In genomic region chr14:95156153-95156764, GRCh38 we compare ENCODE assay signal across 8 cellular contexts. TPM values are rescaled to one million over a fixed set of nuclear protein-coding genes. Genes with fewer than 3 reads are reported as not detected.
A peak's percentile ranks its signal among the peaks of the same experiment; 100 is the strongest.
DNase-seq lines count a peak whose midpoint lies in the region; ATAC-seq and TF ChIP-seq lines count a peak whose summit lies in the region.

No MANE protein-coding gene starts in this region.

- H3K4me3 ChIP-seq in AG04450 (ENCODE audit: low read depth, low read length) (peak overlapping the region; percentile 69), GM23248 (peak overlapping the region; percentile 80), trophoblast cell (ENCODE audit: low read depth, low read length) (peak overlapping the region; percentile 90)

- peak overlapping the region; percentile 91 for H3K4ac ChIP-seq in trophoblast cell (ENCODE audit: low read depth, low read length)

- H3K36me3 ChIP-seq in GM23248 (ENCODE audit: low read depth) (no peaks in the 10 kb centered on the region), trophoblast cell (ENCODE audit: control insufficient read depth in 1 of 2, insufficient read depth in 2 of 2, low read length in 2 of 2) (no peaks in the 10 kb centered on the region)

- H3K4me3 Mint-ChIP-seq in T-cell, result peak overlapping the region; percentile 84 to 87 (median 87)

- peak overlapping the region; percentile 79 to 85 for H3K27ac Mint-ChIP-seq in T-cell

- no peaks in the 10 kb centered on the region for H3K27me3 Mint-ChIP-seq in T-cell

- H3K27ac ChIP-seq in AG04450 (ENCODE audit: low read depth, low read length), result no peak overlapping the region
- peak overlapping the region; percentile 90 for H3K27ac ChIP-seq in GM23248
- peak overlapping the region; percentile 88 for H3K27ac ChIP-seq in trophoblast cell (ENCODE audit: low read depth, low read length)

- H3K9me3 ChIP-seq in AG04450 (ENCODE audit: control insufficient read depth, insufficient read depth, low read length), result no peaks in the 10 kb centered on the region; the same call in 1 of the 2 replicates
- no peaks in the 10 kb centered on the region for H3K9me3 ChIP-seq in GM23248 (ENCODE audit: low read depth)
- H3K9me3 ChIP-seq in trophoblast cell (ENCODE audit: insufficient read depth, low read depth, low read length), result no peaks in the 10 kb centered on the region

- ATAC-seq in T-cell (replicated peaks in 1 of 4), result no peak
- no peak for ATAC-seq in HG03097 (IDR thresholded peaks at IDR 0.05; ENCODE audit: low FRiP score, unreplicated experiment)
- ATAC-seq in GM21360 (IDR thresholded peaks at IDR 0.05; ENCODE audit: unreplicated experiment), result no peak
- no peak for ATAC-seq in HG03521 (IDR thresholded peaks at IDR 0.05; ENCODE audit: unreplicated experiment)

- peak overlapping the region; percentile 88 for H2BK5ac ChIP-seq in trophoblast cell (ENCODE audit: low read depth, low read length, poor library complexity)

- H3K23ac ChIP-seq in trophoblast cell (ENCODE audit: low read length), result no peak overlapping the region

- H3K4me1 Mint-ChIP-seq in T-cell, result peaks cover 57 to 59% (median 58%) of the 10 kb centered on the region in 3 donors

- H4K12ac ChIP-seq in trophoblast cell (ENCODE audit: low read depth, low read length), result peak overlapping the region; percentile 49

- peaks cover 16% of the 10 kb centered on the region for H4K20me1 ChIP-seq in GM23248 (ENCODE audit: insufficient read depth)

- peak overlapping the region; percentile 58 for H2AK5ac ChIP-seq in trophoblast cell (ENCODE audit: low read length)

- H4K8ac ChIP-seq in trophoblast cell (ENCODE audit: low read depth, low read length), result peak overlapping the region; percentile 89

- H4K91ac ChIP-seq in trophoblast cell (ENCODE audit: low read depth, low read length), result peak overlapping the region; percentile 92

- peaks cover 67% of the 10 kb centered on the region for H3K79me2 ChIP-seq in GM23248 (ENCODE audit: insufficient read depth)
- peaks cover 13% of the 10 kb centered on the region for H3K79me2 ChIP-seq in trophoblast cell (ENCODE audit: control insufficient read depth, insufficient read depth, low read length, poor library complexity)

- H3K9me3 Mint-ChIP-seq in T-cell, result no peaks in the 10 kb centered on the region

- H2AFZ ChIP-seq in GM23248 (peak overlapping the region; percentile 69), trophoblast cell (ENCODE audit: insufficient read depth, low read length, poor library complexity) (peak overlapping the region; percentile 87)

- DNase-seq in AG04450 (ENCODE audit: low read depth, low spot score), result no peak
- peak; percentile 59 for DNase-seq in GM23248
- no peak for DNase-seq in T-cell
- peak; percentile 6 for DNase-seq in fibroblast of gingiva (ENCODE audit: low read depth)
- DNase-seq in trophoblast cell, result no peak

- peak overlapping the region; percentile 93 for H3K18ac ChIP-seq in trophoblast cell (ENCODE audit: low read length)

- WGBS in GM23248 (ENCODE audit: low coverage in 1 of 2, low lambda C conversion rate in 2 of 2, missing lambda C conversion rate in 2 of 2), 2 experiments, result 11 to 14% methylated on average over 14 to 15 of the region's 15 CpGs
- WGBS in trophoblast cell (ENCODE audit: extremely low coverage, insufficient coverage, insufficient read length), result no CpG with 5 or more reads among the region's 15 CpGs

- CTCF ChIA-PET in AG04450 (lab: Charles Lee) (interaction anchor here (0.8 kb wide), 1 partner anchor 55 kb away, joined by 3 read pairs; no protein-coding TSS in a partner anchor), T-cell (lab: Charles Lee) (no interaction called here)

- peak overlapping the region; percentile 97 for H3K9ac ChIP-seq in GM23248
- peak overlapping the region; percentile 89 for H3K9ac ChIP-seq in trophoblast cell (ENCODE audit: low read length)

- H3K14ac ChIP-seq in trophoblast cell (ENCODE audit: low read length), result peak overlapping the region; percentile 87

- peak overlapping the region; percentile 55 for H2BK120ac ChIP-seq in trophoblast cell (ENCODE audit: insufficient read depth, low read length, poor library complexity)

- H3K79me1 ChIP-seq in trophoblast cell (ENCODE audit: low read length), result peaks cover 15% of the 10 kb centered on the region

- POLR2A ChIA-PET in AG04450 (lab: Yijun Ruan, JAX) (no interaction called here), T-cell (lab: Charles Lee) (interaction anchor here in 1 of 2 donors (0.7 kb wide), 1 partner anchor 37 kb away, joined by 3 read pairs; no protein-coding TSS in a partner anchor)

- H3K4me1 ChIP-seq in GM23248 (ENCODE audit: insufficient read depth) (peaks cover 21% of the 10 kb centered on the region), trophoblast cell (ENCODE audit: control insufficient read depth in 1 of 2, insufficient read depth in 2 of 2, low read length in 2 of 2) (peaks cover 2 to 3% of the 10 kb centered on the region in 2 experiments)

- no peak overlapping the region for H2BK12ac ChIP-seq in trophoblast cell (ENCODE audit: low read length)

- no peak for TF ChIP-seq CTCF in AG04450 (IDR thresholded peaks at IDR 0.05; ENCODE audit: low read depth, low read length)

- in situ Hi-C loops in GM23248 (cut with MboI), result no loop called here

- H3K36me3 Mint-ChIP-seq in T-cell, result no peaks in the 10 kb centered on the region

- H3K27me3 ChIP-seq in AG04450 (ENCODE audit: control insufficient read depth, insufficient read depth, low read length), result no peaks in the 10 kb centered on the region
- no peaks in the 10 kb centered on the region for H3K27me3 ChIP-seq in GM23248 (replicated peaks; ENCODE audit: insufficient read depth)
- H3K27me3 ChIP-seq in trophoblast cell (ENCODE audit: insufficient read depth, low read length), result no peaks in the 10 kb centered on the region

- H3K4me2 ChIP-seq in GM23248 (ENCODE audit: unreplicated experiment) (peak overlapping the region; percentile 92), trophoblast cell (ENCODE audit: low read length) (peak overlapping the region; percentile 79)

- H3K9me2 ChIP-seq in GM23248 (ENCODE audit: insufficient read depth), result no peaks in the 10 kb centered on the region

- H3F3A ChIP-seq in GM23248 (ENCODE audit: insufficient read depth), result no peaks in the 10 kb centered on the region

RNA-seq across cellular contexts. Expression of gene DICER1, which starts 1.1 kb away (rescaled TPM):
- polyA plus RNA-seq in AG04450 (2011; rRNA removed) (20.7 and 25.1 TPM in 2 replicates), GM23248 (2016; fragmentation: Nextera tagmentation; extraction: Ambion mirVana) (9.8 and 10.8 TPM in 2 replicates)
- 60.6 and 66.3 TPM in 2 replicates for polyA minus RNA-seq in AG04450 (2011; rRNA and poly(A)+ RNA removed)
- total RNA-seq in GM23248 (2014; rRNA removed; shearing (Covaris generic)), result 27.6 and 28.2 TPM in 2 replicates
- 10 to 100 TPM; 40.1 to 62.8 (median 57.8) TPM for total RNA-seq in T-cell
- 91.5 and 95.6 TPM in 2 replicates for polyA plus RNA-seq in trophoblast cell (2013)

Comparison
In these comparisons a context has a peak if more than half of its experiments do, and no peak if none do; other contexts are left out.
1. DNase-seq: peak in GM23248 (single experiment) and fibroblast of gingiva (single experiment); none in AG04450 (single experiment), T-cell (0 of 34) and trophoblast cell (0 of 2).
2. Peak in every context shown above with its lines, with median percentiles within 50 percentile points of each other: H3K4me3 ChIP-seq.